In genomic region chr18:5546660-5547059, GRCh38 we compare ENCODE assay signal across 1 cellular context.
TF ChIP-seq lines count a peak whose summit lies in the region.

No MANE protein-coding gene starts in this region.

TF ChIP-seq in GM23338, 12 proteins besides CTCF, POLR2A, EP300 and RAD21 (continued from another document):
- no peak for TF ChIP-seq ZNF462 (CRISPR knock-in tag; IDR thresholded peaks at IDR 0.05)
TF ChIP-seq in GM23338: peak in this region for 0.
